In the genomic region with DNA sequence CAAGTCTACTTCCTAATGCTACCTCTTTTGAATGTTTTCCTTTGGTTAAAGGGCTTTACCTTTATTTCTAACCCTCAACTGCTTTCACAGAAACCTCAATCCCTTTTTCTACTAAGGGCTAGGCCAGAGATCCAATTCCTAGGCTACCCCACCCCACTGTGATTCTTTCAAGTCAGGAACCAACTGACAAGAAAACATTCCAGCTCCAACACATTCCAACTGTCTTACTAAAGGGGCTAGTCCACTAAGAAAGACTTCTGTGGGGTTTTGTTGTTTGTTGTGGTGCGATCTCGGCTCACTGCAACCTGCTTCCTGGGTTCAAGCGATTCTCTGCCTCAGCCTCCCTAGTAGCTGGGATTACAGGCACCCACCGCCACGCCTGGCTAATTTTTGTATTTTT, we compare ENCODE assay signal across 22 cellular contexts.
DNase-seq lines count a peak whose midpoint lies in the region; ATAC-seq, FAIRE-seq and TF ChIP-seq lines count a peak whose summit lies in the region.
"Had no signal": no experiment of that assay in that cellular context is flagged by ENCODE, and none has a peak within 500 bp of the region (broad histone marks: within the 10 kb centered on the region; RNA-seq: fewer than 3 reads in every experiment).

No MANE protein-coding gene starts in this region.

- peaks cover 0 to 23% of the 10 kb centered on the region in 2 experiments; a peak in 1 of 4 replicates for H3K79me2 ChIP-seq in H1 (ENCODE audit: control insufficient read depth in 1 of 2, insufficient read depth in 2 of 2, low read length in 2 of 2)
- H3K79me2 ChIP-seq in neural progenitor cell (ENCODE audit: low read depth): peaks cover 87% of the 10 kb centered on the region

- no peak overlapping the region for H2AFZ ChIP-seq in H1 (ENCODE audit: low read length)
- H2AFZ ChIP-seq in neural progenitor cell (replicated peaks): no peak overlapping the region

- H3K79me1 ChIP-seq in H1 (ENCODE audit: low read depth, low read length): no peaks in the 10 kb centered on the region; the same call in 1 of the 2 replicates

- H3K23ac ChIP-seq in H1 (ENCODE audit: insufficient read length): no peak overlapping the region

- H3K23me2 ChIP-seq in H1 (ENCODE audit: low read depth, low read length): no peaks in the 10 kb centered on the region

- H3K9me3 ChIP-seq in Caco-2 (no peaks in the 10 kb centered on the region), H1 (ENCODE audit: insufficient read depth in 2 of 2, low read depth in 1 of 2, low read length in 1 of 2) (no peaks in the 10 kb centered on the region), neural progenitor cell (ENCODE audit: low read depth) (no peaks in the 10 kb centered on the region)
- H3K9me3 ChIP-seq: neutrophil, SK-N-SH had no signal

- no peak overlapping the region for H2BK120ac ChIP-seq in H1 (replicated peaks; ENCODE audit: low read depth, low read length)

- H3K9me3 Mint-ChIP-seq in Caco-2 (ENCODE audit: unreplicated experiment): no peaks in the 10 kb centered on the region
- H3K9me3 Mint-ChIP-seq in neural progenitor cell: no peaks in the 10 kb centered on the region
- H3K9me3 Mint-ChIP-seq: IgD-negative memory B cell had no signal

- TF ChIP-seq RAD21 in H1 (IDR thresholded peaks at IDR 0.05 in 1 of 2, conservative IDR thresholded peaks at IDR 0.05 in 1 of 2; ENCODE audit: low read depth in 2 of 2, low read length in 2 of 2): no peak

- no peak for TF ChIP-seq POLR2A in H1 (IDR thresholded peaks at IDR 0.05; ENCODE audit: control extremely low read depth in 1 of 2, low read depth in 2 of 2, low read length in 2 of 2)
- no peak for TF ChIP-seq POLR2A in GM12891 (IDR thresholded peaks at IDR 0.05; ENCODE audit: low read depth, low read length)

- H3K36me3 ChIP-seq in Caco-2 (ENCODE audit: control insufficient read depth, insufficient read depth, low read length): no peaks in the 10 kb centered on the region
- no peaks in the 10 kb centered on the region for H3K36me3 ChIP-seq in H1 (ENCODE audit: control insufficient read depth in 2 of 4, insufficient read depth in 4 of 4, low read length in 3 of 4)
- H3K36me3 ChIP-seq in neural progenitor cell: no peaks in the 10 kb centered on the region
- H3K36me3 ChIP-seq: neutrophil had no signal

- H2BK5ac ChIP-seq in H1 (ENCODE audit: low read depth, low read length): no peak overlapping the region

- H3K4me3 ChIP-seq in Caco-2 (ENCODE audit: low read depth, low read length): no peak overlapping the region
- no peak overlapping the region for H3K4me3 ChIP-seq in H1 (ENCODE audit: extremely low read depth in 1 of 4, insufficient read depth in 2 of 4, low read depth in 3 of 4, low read length in 4 of 4)
- H3K4me3 ChIP-seq in neural progenitor cell: no peak overlapping the region

- BruUV-seq in Caco-2 (replicated peaks; lab: Mats Ljungman, UMichigan): no TSS peak

- H3K9ac ChIP-seq in H1 (replicated peaks in 1 of 4; ENCODE audit: extremely low read depth in 1 of 4, low read depth in 3 of 4, low read length in 3 of 4) (no peak overlapping the region), neural progenitor cell (no peak overlapping the region)
- H3K9ac ChIP-seq: SK-N-SH had no signal

- TF ChIP-seq EP300 in H1 (IDR thresholded peaks at IDR 0.05; ENCODE audit: borderline replicate concordance in 1 of 2, low read depth in 2 of 2, low read length in 2 of 2): no peak

- H3K56ac ChIP-seq in H1 (replicated peaks; ENCODE audit: insufficient read length, low read depth, low read length): no peak overlapping the region

- ATAC-seq in GM18907 (IDR thresholded peaks at IDR 0.05; ENCODE audit: unreplicated experiment) (no peak), HG03442 (IDR thresholded peaks at IDR 0.05; ENCODE audit: unreplicated experiment) (no peak), HG03571 (IDR thresholded peaks at IDR 0.05; ENCODE audit: unreplicated experiment) (no peak)
- ATAC-seq: esophagus mucosa had no signal

- H3K27ac ChIP-seq in H1 (ENCODE audit: low read depth, low read length) (no peak overlapping the region), neural progenitor cell (peak overlapping the region; percentile 53)
- H3K27ac ChIP-seq: neutrophil had no signal

- CTCF ChIA-PET in Caco-2 (lab: Charles Lee): no interaction called here
- CTCF ChIA-PET in H1 (lab: Charles Lee; ENCODE audit: partially characterized antibody): interaction anchor here (0.7 kb wide), 1 partner anchor 271 kb away, joined by 6 read pairs; no protein-coding TSS in a partner anchor

- DNase-seq in Caco-2 (no peak), HT1080 (ENCODE audit: low read depth) (peak; percentile 21), H1 (ENCODE audit: low read depth in 1 of 2, low spot score in 2 of 2) (no peak), neural progenitor cell (ENCODE audit: low spot score) (peak; percentile 44), GM12891 (ENCODE audit: insufficient read length, low spot score) (no peak)
- DNase-seq: activated CD4-positive, alpha-beta T cell treated with anti-CD3 and anti-CD28 coated beads for 1 hour; anterior cingulate cortex; CD4-positive, alpha-beta memory T cell; head of caudate nucleus; kidney glomerular epithelial cell; midbrain; NCI-H2081; NCI-H526; SK-N-SH; T1000 had no signal

- H2BK20ac ChIP-seq in H1 (ENCODE audit: low read length): no peak overlapping the region

- H2BK12ac ChIP-seq in H1 (ENCODE audit: low read depth, low read length): no peak overlapping the region

- FAIRE-seq in H1 (lab: Jason Lieb, UNC) (no peak), GM12891 (lab: Jason Lieb, UNC) (no peak)

- H3K27me3 Mint-ChIP-seq in Caco-2 (ENCODE audit: insufficient read depth, unreplicated experiment) (no peaks in the 10 kb centered on the region), neural progenitor cell (ENCODE audit: insufficient read depth, low read depth) (peaks cover 3% of the 10 kb centered on the region)

- peak overlapping the region; percentile 65 for H3K27ac Mint-ChIP-seq in Caco-2 (ENCODE audit: unreplicated experiment)
- H3K27ac Mint-ChIP-seq in neural progenitor cell: no peak overlapping the region
- H3K27ac Mint-ChIP-seq: IgD-negative memory B cell; stimulated activated naive CD8-positive, alpha-beta T cell treated with anti-CD3 and anti-CD28 coated beads, Interleukin-15, Interleukin-2, amounts not matched to agents 100 ng/mL and 50 ng/mL, for 24 hours had no signal

- H3K4me3 Mint-ChIP-seq in Caco-2 (ENCODE audit: unreplicated experiment): no peak overlapping the region
- H3K4me3 Mint-ChIP-seq in neural progenitor cell: no peak overlapping the region
- H3K4me3 Mint-ChIP-seq: CD4-positive, alpha-beta memory T cell; IgD-negative memory B cell; stimulated activated naive CD8-positive, alpha-beta T cell treated with anti-CD3 and anti-CD28 coated beads, Interleukin-15, Interleukin-2, amounts not matched to agents 100 ng/mL and 50 ng/mL, for 24 hours had no signal

- no peak overlapping the region for H4K91ac ChIP-seq in H1 (replicated peaks; ENCODE audit: insufficient read length, low read length)

- no peak overlapping the region for H2BK15ac ChIP-seq in H1 (ENCODE audit: low read length)

- H4K8ac ChIP-seq in H1 (ENCODE audit: extremely low read depth, insufficient read depth, low read length): no peak overlapping the region

- no peaks in the 10 kb centered on the region for H3K27me3 ChIP-seq in Caco-2 (replicated peaks; ENCODE audit: control insufficient read depth, insufficient read depth, low read length)
- H3K27me3 ChIP-seq in H1 (replicated peaks in 1 of 4; ENCODE audit: control insufficient read depth in 3 of 4, extremely low read depth in 1 of 4, insufficient read depth in 3 of 4, low read length in 3 of 4): no peaks in the 10 kb centered on the region
- no peaks in the 10 kb centered on the region for H3K27me3 ChIP-seq in neural progenitor cell
- H3K27me3 ChIP-seq: neutrophil had no signal

- WGBS in H1 (ENCODE audit: extremely low coverage in 1 of 2, insufficient coverage in 1 of 2, insufficient read length in 1 of 2, insufficient replicate concordance in 2 of 2, low coverage in 1 of 2, low lambda C conversion rate in 2 of 2, missing lambda C conversion rate in 1 of 2), 2 experiments: 92% methylated on average over 5 of the region's 5 CpGs; no CpG with 5 or more reads in 1 of the 2 experiments

- H3K4ac ChIP-seq in H1 (replicated peaks; ENCODE audit: insufficient read length, low read depth, low read length): no peak overlapping the region

- H3K18ac ChIP-seq in H1 (ENCODE audit: extremely low read depth, low read length): no peak overlapping the region

- H3K14ac ChIP-seq in H1 (ENCODE audit: insufficient read length): no peak overlapping the region

- TF ChIP-seq CTCF in Caco-2 (IDR thresholded peaks at IDR 0.05; ENCODE audit: insufficient read depth in 1 of 2, low read depth in 1 of 2, low read length in 1 of 2, severe bottlenecking in 1 of 2, unreplicated experiment in 1 of 2) (no peak), H1 (IDR thresholded peaks at IDR 0.05; ENCODE audit: control extremely low read depth in 1 of 3, insufficient read depth in 1 of 3, low read depth in 1 of 3, low read length in 3 of 3) (no peak), neural progenitor cell (IDR thresholded peaks at IDR 0.05) (no peak)

- peaks cover 19% of the 10 kb centered on the region for H3K4me1 Mint-ChIP-seq in Caco-2 (ENCODE audit: low read depth, unreplicated experiment)
- H3K4me1 Mint-ChIP-seq in neural progenitor cell: peaks cover 18% of the 10 kb centered on the region
- H3K4me1 Mint-ChIP-seq: CD4-positive, alpha-beta memory T cell; IgD-negative memory B cell had no signal

- no peak overlapping the region for H2AK5ac ChIP-seq in H1 (ENCODE audit: low read depth, low read length)

- no peak overlapping the region for H4K5ac ChIP-seq in H1 (ENCODE audit: insufficient read length, low read depth, low read length)

- H4K20me1 ChIP-seq in H1 (replicated peaks in 1 of 2; ENCODE audit: control insufficient read depth in 1 of 2, insufficient read depth in 2 of 2, low read length in 2 of 2) (no peaks in the 10 kb centered on the region), neural progenitor cell (ENCODE audit: low read depth) (peaks cover 47% of the 10 kb centered on the region)

- H3K4me1 ChIP-seq in Caco-2 (peaks cover 17% of the 10 kb centered on the region), H1 (replicated peaks in 1 of 4; ENCODE audit: control insufficient read depth in 3 of 4, insufficient read depth in 4 of 4, low read length in 3 of 4) (no peaks in the 10 kb centered on the region; a peak in 1 of 7 replicates), neural progenitor cell (peaks cover 19% of the 10 kb centered on the region)

- H3K36me3 Mint-ChIP-seq in Caco-2 (ENCODE audit: insufficient read depth, unreplicated experiment) (peaks cover 4% of the 10 kb centered on the region), neural progenitor cell (peaks cover 4% of the 10 kb centered on the region)
- H3K36me3 Mint-ChIP-seq: CD4-positive, alpha-beta memory T cell; IgD-negative memory B cell had no signal

- POLR2A ChIA-PET in Caco-2 (lab: Charles Lee) (no interaction called here), H1 (lab: Charles Lee; ENCODE audit: partially characterized antibody) (no interaction called here)

- intact Hi-C loops in Caco-2 (cut with micrococcal nuclease; ENCODE audit: unreplicated experiment): no loop called here

- no peak overlapping the region for H3K4me2 ChIP-seq in H1 (ENCODE audit: insufficient read depth in 1 of 2, low read depth in 2 of 2, low read length in 2 of 2)
- no peak overlapping the region for H3K4me2 ChIP-seq in neural progenitor cell
- H3K4me2 ChIP-seq: SK-N-SH had no signal

- H3F3A ChIP-seq in neural progenitor cell (ENCODE audit: low read depth): peaks cover 23% of the 10 kb centered on the region

TF ChIP-seq in GM12891, 5 proteins besides CTCF, POLR2A, EP300 and RAD21 (continues in another document):
- TF ChIP-seq POU2F2 (IDR thresholded peaks at IDR 0.05; ENCODE audit: low read depth, low read length): no peak

Comparison
In these comparisons a context has a peak if more than half of its experiments do, and no peak if none do; other contexts are left out.
1. DNase-seq: peak in HT1080 (single experiment) and neural progenitor cell (single experiment); none in Caco-2 (0 of 2), H1 (0 of 2) and GM12891 (single experiment).